In the genomic region with DNA sequence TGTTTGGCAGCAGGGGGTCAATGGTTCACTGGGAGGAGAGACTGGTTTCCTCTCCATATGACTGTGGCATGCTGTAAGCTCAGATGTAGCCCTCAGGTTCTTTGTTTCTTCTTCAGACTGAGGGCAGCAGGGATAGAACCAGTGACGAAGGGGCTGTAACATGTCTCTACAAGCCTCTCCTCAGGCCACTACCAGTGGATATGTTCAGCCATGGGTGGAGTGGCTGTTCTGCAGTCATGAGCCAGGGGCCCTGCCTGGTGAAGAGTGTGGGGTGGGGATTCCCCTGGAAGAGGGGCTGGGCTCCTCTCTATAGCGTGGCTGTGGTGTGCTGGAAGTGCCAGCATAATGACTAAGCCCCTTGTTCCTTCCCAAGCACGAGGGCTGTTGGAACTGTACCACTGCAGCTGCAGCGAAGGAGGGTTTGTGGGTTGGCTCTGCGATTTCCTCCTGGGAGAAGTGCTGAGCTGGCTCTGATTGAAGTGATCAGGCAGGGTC, we compare ENCODE assay signal across 2 cellular contexts.
TF ChIP-seq lines count a peak whose summit lies in the region.

No MANE protein-coding gene starts in this region.

TF ChIP-seq in SK-N-SH treated with all-trans-retinoic acid at 6 μM for 48 hours, 23 proteins besides CTCF, POLR2A, EP300 and RAD21 (continued from another document):
- TF ChIP-seq, protein P1, sequence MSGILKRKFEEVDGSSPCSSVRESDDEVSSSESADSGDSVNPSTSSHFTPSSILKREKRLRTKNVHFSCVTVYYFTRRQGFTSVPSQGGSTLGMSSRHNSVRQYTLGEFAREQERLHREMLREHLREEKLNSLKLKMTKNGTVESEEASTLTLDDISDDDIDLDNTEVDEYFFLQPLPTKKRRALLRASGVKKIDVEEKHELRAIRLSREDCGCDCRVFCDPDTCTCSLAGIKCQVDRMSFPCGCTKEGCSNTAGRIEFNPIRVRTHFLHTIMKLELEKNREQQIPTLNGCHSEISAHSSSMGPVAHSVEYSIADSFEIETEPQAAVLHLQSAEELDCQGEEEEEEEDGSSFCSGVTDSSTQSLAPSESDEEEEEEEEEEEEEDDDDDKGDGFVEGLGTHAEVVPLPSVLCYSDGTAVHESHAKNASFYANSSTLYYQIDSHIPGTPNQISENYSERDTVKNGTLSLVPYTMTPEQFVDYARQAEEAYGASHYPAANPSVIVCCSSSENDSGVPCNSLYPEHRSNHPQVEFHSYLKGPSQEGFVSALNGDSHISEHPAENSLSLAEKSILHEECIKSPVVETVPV (CRISPR knock-in tag; IDR thresholded peaks at IDR 0.05): no peak
- TF ChIP-seq, protein P2, sequence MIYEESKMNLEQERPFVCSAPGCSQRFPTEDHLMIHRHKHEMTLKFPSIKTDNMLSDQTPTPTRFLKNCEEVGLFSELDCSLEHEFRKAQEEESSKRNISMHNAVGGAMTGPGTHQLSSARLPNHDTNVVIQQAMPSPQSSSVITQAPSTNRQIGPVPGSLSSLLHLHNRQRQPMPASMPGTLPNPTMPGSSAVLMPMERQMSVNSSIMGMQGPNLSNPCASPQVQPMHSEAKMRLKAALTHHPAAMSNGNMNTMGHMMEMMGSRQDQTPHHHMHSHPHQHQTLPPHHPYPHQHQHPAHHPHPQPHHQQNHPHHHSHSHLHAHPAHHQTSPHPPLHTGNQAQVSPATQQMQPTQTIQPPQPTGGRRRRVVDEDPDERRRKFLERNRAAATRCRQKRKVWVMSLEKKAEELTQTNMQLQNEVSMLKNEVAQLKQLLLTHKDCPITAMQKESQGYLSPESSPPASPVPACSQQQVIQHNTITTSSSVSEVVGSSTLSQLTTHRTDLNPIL (CRISPR knock-in tag; IDR thresholded peaks at IDR 0.05; ENCODE audit: low read depth): no peak
- TF ChIP-seq ZNF70 (CRISPR knock-in tag; IDR thresholded peaks at IDR 0.05): no peak
- no peak for TF ChIP-seq TOX (CRISPR knock-in tag; IDR thresholded peaks at IDR 0.05; ENCODE audit: borderline replicate concordance)
- TF ChIP-seq, protein P3, sequence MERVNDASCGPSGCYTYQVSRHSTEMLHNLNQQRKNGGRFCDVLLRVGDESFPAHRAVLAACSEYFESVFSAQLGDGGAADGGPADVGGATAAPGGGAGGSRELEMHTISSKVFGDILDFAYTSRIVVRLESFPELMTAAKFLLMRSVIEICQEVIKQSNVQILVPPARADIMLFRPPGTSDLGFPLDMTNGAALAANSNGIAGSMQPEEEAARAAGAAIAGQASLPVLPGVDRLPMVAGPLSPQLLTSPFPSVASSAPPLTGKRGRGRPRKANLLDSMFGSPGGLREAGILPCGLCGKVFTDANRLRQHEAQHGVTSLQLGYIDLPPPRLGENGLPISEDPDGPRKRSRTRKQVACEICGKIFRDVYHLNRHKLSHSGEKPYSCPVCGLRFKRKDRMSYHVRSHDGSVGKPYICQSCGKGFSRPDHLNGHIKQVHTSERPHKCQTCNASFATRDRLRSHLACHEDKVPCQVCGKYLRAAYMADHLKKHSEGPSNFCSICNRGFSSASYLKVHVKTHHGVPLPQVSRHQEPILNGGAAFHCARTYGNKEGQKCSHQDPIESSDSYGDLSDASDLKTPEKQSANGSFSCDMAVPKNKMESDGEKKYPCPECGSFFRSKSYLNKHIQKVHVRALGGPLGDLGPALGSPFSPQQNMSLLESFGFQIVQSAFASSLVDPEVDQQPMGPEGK (CRISPR knock-in tag; IDR thresholded peaks at IDR 0.05; ENCODE audit: borderline replicate concordance): no peak
- no peak for TF ChIP-seq ESRRG (CRISPR knock-in tag; IDR thresholded peaks at IDR 0.05)
TF ChIP-seq in SK-N-SH treated with all-trans-retinoic acid at 6 μM for 48 hours: peak in this region for 0.

TF ChIP-seq in SK-N-SH, 30 proteins besides CTCF, POLR2A, EP300 and RAD21 (continued from another document):
- TF ChIP-seq, protein P4, sequence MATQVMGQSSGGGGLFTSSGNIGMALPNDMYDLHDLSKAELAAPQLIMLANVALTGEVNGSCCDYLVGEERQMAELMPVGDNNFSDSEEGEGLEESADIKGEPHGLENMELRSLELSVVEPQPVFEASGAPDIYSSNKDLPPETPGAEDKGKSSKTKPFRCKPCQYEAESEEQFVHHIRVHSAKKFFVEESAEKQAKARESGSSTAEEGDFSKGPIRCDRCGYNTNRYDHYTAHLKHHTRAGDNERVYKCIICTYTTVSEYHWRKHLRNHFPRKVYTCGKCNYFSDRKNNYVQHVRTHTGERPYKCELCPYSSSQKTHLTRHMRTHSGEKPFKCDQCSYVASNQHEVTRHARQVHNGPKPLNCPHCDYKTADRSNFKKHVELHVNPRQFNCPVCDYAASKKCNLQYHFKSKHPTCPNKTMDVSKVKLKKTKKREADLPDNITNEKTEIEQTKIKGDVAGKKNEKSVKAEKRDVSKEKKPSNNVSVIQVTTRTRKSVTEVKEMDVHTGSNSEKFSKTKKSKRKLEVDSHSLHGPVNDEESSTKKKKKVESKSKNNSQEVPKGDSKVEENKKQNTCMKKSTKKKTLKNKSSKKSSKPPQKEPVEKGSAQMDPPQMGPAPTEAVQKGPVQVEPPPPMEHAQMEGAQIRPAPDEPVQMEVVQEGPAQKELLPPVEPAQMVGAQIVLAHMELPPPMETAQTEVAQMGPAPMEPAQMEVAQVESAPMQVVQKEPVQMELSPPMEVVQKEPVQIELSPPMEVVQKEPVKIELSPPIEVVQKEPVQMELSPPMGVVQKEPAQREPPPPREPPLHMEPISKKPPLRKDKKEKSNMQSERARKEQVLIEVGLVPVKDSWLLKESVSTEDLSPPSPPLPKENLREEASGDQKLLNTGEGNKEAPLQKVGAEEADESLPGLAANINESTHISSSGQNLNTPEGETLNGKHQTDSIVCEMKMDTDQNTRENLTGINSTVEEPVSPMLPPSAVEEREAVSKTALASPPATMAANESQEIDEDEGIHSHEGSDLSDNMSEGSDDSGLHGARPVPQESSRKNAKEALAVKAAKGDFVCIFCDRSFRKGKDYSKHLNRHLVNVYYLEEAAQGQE (IDR thresholded peaks at IDR 0.05; ENCODE audit: low read depth, low read length): no peak
- TF ChIP-seq FOXJ3 (CRISPR knock-in tag; IDR thresholded peaks at IDR 0.05): no peak
- TF ChIP-seq, protein P5, sequence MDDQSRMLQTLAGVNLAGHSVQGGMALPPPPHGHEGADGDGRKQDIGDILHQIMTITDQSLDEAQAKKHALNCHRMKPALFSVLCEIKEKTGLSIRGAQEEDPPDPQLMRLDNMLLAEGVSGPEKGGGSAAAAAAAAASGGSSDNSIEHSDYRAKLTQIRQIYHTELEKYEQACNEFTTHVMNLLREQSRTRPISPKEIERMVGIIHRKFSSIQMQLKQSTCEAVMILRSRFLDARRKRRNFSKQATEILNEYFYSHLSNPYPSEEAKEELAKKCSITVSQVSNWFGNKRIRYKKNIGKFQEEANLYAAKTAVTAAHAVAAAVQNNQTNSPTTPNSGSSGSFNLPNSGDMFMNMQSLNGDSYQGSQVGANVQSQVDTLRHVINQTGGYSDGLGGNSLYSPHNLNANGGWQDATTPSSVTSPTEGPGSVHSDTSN (IDR thresholded peaks at IDR 0.05): no peak
- TF ChIP-seq TCF12 (IDR thresholded peaks at IDR 0.05): no peak
- no peak for TF ChIP-seq NFIC (IDR thresholded peaks at IDR 0.05; ENCODE audit: borderline replicate concordance)
- TF ChIP-seq GATA2 (CRISPR knock-in tag; IDR thresholded peaks at IDR 0.05): no peak
- TF ChIP-seq, protein P6, sequence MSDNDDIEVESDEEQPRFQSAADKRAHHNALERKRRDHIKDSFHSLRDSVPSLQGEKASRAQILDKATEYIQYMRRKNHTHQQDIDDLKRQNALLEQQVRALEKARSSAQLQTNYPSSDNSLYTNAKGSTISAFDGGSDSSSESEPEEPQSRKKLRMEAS (IDR thresholded peaks at IDR 0.05; ENCODE audit: low read depth): no peak
- no peak for TF ChIP-seq RXRA (IDR thresholded peaks at IDR 0.05; ENCODE audit: borderline replicate concordance, low read depth)
- no peak for TF ChIP-seq EZH2phosphoT487 (IDR thresholded peaks at IDR 0.05; ENCODE audit: borderline replicate concordance, low read depth)
TF ChIP-seq in SK-N-SH: peak in this region for 0.
